ENCODE assay signal across 2 cellular contexts in genomic region chr5:150485770-150486401, GRCh38.
TF ChIP-seq lines count a peak whose summit lies in the region.

No MANE protein-coding gene starts in this region.

TF ChIP-seq in HCT116, 20 proteins besides CTCF, POLR2A, EP300 and RAD21:
- TF ChIP-seq, protein P1, sequence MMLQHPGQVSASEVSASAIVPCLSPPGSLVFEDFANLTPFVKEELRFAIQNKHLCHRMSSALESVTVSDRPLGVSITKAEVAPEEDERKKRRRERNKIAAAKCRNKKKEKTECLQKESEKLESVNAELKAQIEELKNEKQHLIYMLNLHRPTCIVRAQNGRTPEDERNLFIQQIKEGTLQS (IDR thresholded peaks at IDR 0.05): no peak
- peak; percentile 19 for TF ChIP-seq POLR2AphosphoS5 (IDR thresholded peaks at IDR 0.05; ENCODE audit: low read depth, low read length)
- TF ChIP-seq MAX (IDR thresholded peaks at IDR 0.05): peak; percentile 61
- no peak for TF ChIP-seq CEBPB (IDR thresholded peaks at IDR 0.05; ENCODE audit: low read depth)
- TF ChIP-seq SIN3A (IDR thresholded peaks at IDR 0.05; ENCODE audit: low read depth): 0 out of 2 replicates have a peak, but pooled peaks have one; percentile 23
- peak; percentile 35; the same call in 1 of the 2 replicates for TF ChIP-seq EGR1 (IDR thresholded peaks at IDR 0.05; ENCODE audit: low read depth)

TF ChIP-seq in HepG2, 621 proteins besides CTCF, POLR2A, EP300 and RAD21 (continues in another document):
- TF ChIP-seq NFAT5 (CRISPR knock-in tag; IDR thresholded peaks at IDR 0.05): no peak
- no peak for TF ChIP-seq MTF2 (CRISPR knock-in tag; IDR thresholded peaks at IDR 0.05; ENCODE audit: borderline replicate concordance)
- no peak for TF ChIP-seq MXD1 (CRISPR knock-in tag; IDR thresholded peaks at IDR 0.05)
- TF ChIP-seq ZGPAT (CRISPR knock-in tag; IDR thresholded peaks at IDR 0.05): peak; percentile 40; the same call in 1 of the 2 replicates
- peak; percentile 65; the same call in 1 of the 2 replicates for TF ChIP-seq BORCS8-MEF2B (CRISPR knock-in tag; IDR thresholded peaks at IDR 0.05)
- no peak for TF ChIP-seq FOSL2 (CRISPR knock-in tag; IDR thresholded peaks at IDR 0.05)
- no peak for TF ChIP-seq DR1 (CRISPR knock-in tag; IDR thresholded peaks at IDR 0.05)
- TF ChIP-seq MAZ (IDR thresholded peaks at IDR 0.05; ENCODE audit: borderline replicate concordance, low read depth, low read length): no peak
- TF ChIP-seq MAZ (CRISPR knock-in tag; IDR thresholded peaks at IDR 0.05; ENCODE audit: low read depth): peak; percentile 64
- TF ChIP-seq ZNF563 (CRISPR knock-in tag; IDR thresholded peaks at IDR 0.05): 0 out of 2 replicates have a peak, but pooled peaks have one; percentile 29
- TF ChIP-seq EED (CRISPR knock-in tag; IDR thresholded peaks at IDR 0.05): 0 out of 2 replicates have a peak, but pooled peaks have one; percentile 35
- no peak for TF ChIP-seq CHCHD3 (CRISPR knock-in tag; IDR thresholded peaks at IDR 0.05)
- TF ChIP-seq, protein P2, sequence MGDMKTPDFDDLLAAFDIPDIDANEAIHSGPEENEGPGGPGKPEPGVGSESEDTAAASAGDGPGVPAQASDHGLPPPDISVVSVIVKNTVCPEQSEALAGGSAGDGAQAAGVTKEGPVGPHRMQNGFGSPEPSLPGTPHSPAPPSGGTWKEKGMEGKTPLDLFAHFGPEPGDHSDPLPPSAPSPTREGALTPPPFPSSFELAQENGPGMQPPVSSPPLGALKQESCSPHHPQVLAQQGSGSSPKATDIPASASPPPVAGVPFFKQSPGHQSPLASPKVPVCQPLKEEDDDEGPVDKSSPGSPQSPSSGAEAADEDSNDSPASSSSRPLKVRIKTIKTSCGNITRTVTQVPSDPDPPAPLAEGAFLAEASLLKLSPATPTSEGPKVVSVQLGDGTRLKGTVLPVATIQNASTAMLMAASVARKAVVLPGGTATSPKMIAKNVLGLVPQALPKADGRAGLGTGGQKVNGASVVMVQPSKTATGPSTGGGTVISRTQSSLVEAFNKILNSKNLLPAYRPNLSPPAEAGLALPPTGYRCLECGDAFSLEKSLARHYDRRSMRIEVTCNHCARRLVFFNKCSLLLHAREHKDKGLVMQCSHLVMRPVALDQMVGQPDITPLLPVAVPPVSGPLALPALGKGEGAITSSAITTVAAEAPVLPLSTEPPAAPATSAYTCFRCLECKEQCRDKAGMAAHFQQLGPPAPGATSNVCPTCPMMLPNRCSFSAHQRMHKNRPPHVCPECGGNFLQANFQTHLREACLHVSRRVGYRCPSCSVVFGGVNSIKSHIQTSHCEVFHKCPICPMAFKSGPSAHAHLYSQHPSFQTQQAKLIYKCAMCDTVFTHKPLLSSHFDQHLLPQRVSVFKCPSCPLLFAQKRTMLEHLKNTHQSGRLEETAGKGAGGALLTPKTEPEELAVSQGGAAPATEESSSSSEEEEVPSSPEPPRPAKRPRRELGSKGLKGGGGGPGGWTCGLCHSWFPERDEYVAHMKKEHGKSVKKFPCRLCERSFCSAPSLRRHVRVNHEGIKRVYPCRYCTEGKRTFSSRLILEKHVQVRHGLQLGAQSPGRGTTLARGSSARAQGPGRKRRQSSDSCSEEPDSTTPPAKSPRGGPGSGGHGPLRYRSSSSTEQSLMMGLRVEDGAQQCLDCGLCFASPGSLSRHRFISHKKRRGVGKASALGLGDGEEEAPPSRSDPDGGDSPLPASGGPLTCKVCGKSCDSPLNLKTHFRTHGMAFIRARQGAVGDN (CRISPR knock-in tag; IDR thresholded peaks at IDR 0.05): peak; percentile 60
- 0 out of 2 replicates have a peak, but pooled peaks have one; percentile 2 for TF ChIP-seq ZNF768 (CRISPR knock-in tag; IDR thresholded peaks at IDR 0.05)
- TF ChIP-seq TARDBP (CRISPR knock-in tag; IDR thresholded peaks at IDR 0.05): peak; percentile 22; the same call in 1 of the 2 replicates
- TF ChIP-seq ZNF382 (CRISPR knock-in tag; IDR thresholded peaks at IDR 0.05; ENCODE audit: borderline replicate concordance): no peak
- TF ChIP-seq, protein P3, sequence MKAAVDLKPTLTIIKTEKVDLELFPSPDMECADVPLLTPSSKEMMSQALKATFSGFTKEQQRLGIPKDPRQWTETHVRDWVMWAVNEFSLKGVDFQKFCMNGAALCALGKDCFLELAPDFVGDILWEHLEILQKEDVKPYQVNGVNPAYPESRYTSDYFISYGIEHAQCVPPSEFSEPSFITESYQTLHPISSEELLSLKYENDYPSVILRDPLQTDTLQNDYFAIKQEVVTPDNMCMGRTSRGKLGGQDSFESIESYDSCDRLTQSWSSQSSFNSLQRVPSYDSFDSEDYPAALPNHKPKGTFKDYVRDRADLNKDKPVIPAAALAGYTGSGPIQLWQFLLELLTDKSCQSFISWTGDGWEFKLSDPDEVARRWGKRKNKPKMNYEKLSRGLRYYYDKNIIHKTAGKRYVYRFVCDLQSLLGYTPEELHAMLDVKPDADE (CRISPR knock-in tag; IDR thresholded peaks at IDR 0.05): no peak
- 0 out of 2 replicates have a peak, but pooled peaks have one; percentile 14 for TF ChIP-seq IRF2 (CRISPR knock-in tag; IDR thresholded peaks at IDR 0.05)
- 0 out of 2 replicates have a peak, but pooled peaks have one; percentile 33 for TF ChIP-seq POLR2AphosphoS5 (IDR thresholded peaks at IDR 0.05; ENCODE audit: low read depth, low read length)
- TF ChIP-seq ATRX (CRISPR knock-in tag; IDR thresholded peaks at IDR 0.05; ENCODE audit: borderline replicate concordance): no peak
- TF ChIP-seq ZNF792 (CRISPR knock-in tag; IDR thresholded peaks at IDR 0.05): no peak
- TF ChIP-seq, protein P4, sequence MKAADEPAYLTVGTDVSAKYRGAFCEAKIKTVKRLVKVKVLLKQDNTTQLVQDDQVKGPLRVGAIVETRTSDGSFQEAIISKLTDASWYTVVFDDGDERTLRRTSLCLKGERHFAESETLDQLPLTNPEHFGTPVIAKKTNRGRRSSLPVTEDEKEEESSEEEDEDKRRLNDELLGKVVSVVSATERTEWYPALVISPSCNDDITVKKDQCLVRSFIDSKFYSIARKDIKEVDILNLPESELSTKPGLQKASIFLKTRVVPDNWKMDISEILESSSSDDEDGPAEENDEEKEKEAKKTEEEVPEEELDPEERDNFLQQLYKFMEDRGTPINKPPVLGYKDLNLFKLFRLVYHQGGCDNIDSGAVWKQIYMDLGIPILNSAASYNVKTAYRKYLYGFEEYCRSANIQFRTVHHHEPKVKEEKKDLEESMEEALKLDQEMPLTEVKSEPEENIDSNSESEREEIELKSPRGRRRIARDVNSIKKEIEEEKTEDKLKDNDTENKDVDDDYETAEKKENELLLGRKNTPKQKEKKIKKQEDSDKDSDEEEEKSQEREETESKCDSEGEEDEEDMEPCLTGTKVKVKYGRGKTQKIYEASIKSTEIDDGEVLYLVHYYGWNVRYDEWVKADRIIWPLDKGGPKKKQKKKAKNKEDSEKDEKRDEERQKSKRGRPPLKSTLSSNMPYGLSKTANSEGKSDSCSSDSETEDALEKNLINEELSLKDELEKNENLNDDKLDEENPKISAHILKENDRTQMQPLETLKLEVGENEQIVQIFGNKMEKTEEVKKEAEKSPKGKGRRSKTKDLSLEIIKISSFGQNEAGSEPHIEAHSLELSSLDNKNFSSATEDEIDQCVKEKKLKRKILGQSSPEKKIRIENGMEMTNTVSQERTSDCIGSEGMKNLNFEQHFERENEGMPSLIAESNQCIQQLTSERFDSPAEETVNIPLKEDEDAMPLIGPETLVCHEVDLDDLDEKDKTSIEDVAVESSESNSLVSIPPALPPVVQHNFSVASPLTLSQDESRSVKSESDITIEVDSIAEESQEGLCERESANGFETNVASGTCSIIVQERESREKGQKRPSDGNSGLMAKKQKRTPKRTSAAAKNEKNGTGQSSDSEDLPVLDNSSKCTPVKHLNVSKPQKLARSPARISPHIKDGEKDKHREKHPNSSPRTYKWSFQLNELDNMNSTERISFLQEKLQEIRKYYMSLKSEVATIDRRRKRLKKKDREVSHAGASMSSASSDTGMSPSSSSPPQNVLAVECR (CRISPR knock-in tag; IDR thresholded peaks at IDR 0.05; ENCODE audit: borderline replicate concordance): peak; percentile 12; the same call in 1 of the 2 replicates
- TF ChIP-seq ZFP91 (CRISPR knock-in tag; IDR thresholded peaks at IDR 0.05; ENCODE audit: borderline replicate concordance): no peak; the same call in 1 of the 2 replicates
- TF ChIP-seq SRY (CRISPR knock-in tag; IDR thresholded peaks at IDR 0.05): peak; percentile 67; the same call in 1 of the 2 replicates
- peak; percentile 40; the same call in 1 of the 2 replicates for TF ChIP-seq HDAC1 (CRISPR knock-in tag; IDR thresholded peaks at IDR 0.05)
- peak; percentile 19 for TF ChIP-seq HNRNPK (IDR thresholded peaks at IDR 0.05; ENCODE audit: low read depth, low read length, poor library complexity, severe bottlenecking)
- no peak for TF ChIP-seq ZFP41 (CRISPR knock-in tag; IDR thresholded peaks at IDR 0.05; ENCODE audit: borderline replicate concordance)
- TF ChIP-seq ZNF773 (CRISPR knock-in tag; IDR thresholded peaks at IDR 0.05; ENCODE audit: borderline replicate concordance): 0 out of 2 replicates have a peak, but pooled peaks have one; percentile 24
- peak; percentile 80; the same call in 1 of the 2 replicates for TF ChIP-seq DMAP1 (CRISPR knock-in tag; IDR thresholded peaks at IDR 0.05)
- no peak for TF ChIP-seq GTF3A (CRISPR knock-in tag; conservative IDR thresholded peaks at IDR 0.05)
- no peak for TF ChIP-seq NR2F1 (CRISPR knock-in tag; IDR thresholded peaks at IDR 0.05)
- no peak for TF ChIP-seq ZNF263 (CRISPR knock-in tag; IDR thresholded peaks at IDR 0.05)
- 0 out of 2 replicates have a peak, but pooled peaks have one; percentile 26 for TF ChIP-seq NFKB2 (CRISPR knock-in tag; IDR thresholded peaks at IDR 0.05; ENCODE audit: borderline replicate concordance)
- no peak for TF ChIP-seq ZNF44 (CRISPR knock-in tag; IDR thresholded peaks at IDR 0.05)
- TF ChIP-seq ZNF18 (CRISPR knock-in tag; IDR thresholded peaks at IDR 0.05; ENCODE audit: insufficient replicate concordance): no peak
- no peak for TF ChIP-seq CBX5 (CRISPR knock-in tag; IDR thresholded peaks at IDR 0.05; ENCODE audit: borderline replicate concordance)
